In genomic region chr10:53256623-53257022, GRCh38 we compare ENCODE assay signal across 25 cellular contexts.
DNase-seq lines count a peak whose midpoint lies in the region; ATAC-seq, FAIRE-seq and TF ChIP-seq lines count a peak whose summit lies in the region.
"Had no signal": no experiment of that assay in that cellular context is flagged by ENCODE, and none has a peak within 500 bp of the region (broad histone marks: within the 10 kb centered on the region; RNA-seq: fewer than 3 reads in every experiment).

No MANE protein-coding gene starts in this region.

- H3K4me1 Mint-ChIP-seq in nephron progenitor cell: no peaks in the 10 kb centered on the region
- H3K4me1 Mint-ChIP-seq: activated B cell treated with CpG ODN at 0.5 μM for 24 hours; activated naive CD4-positive, alpha-beta T cell treated with anti-CD3 and anti-CD28 coated beads, Interleukin-2, amount 10 ng/mL, durations not matched to agents 7 days and 5 days had no signal

- no peak overlapping the region for H3K9ac ChIP-seq in HepG2 (ENCODE audit: insufficient read depth, low read depth, low read length)
- H3K9ac ChIP-seq: BLaER1 treated with 17β-estradiol and CSF1 and Interleukin-3, amounts not matched to agents 10 nM and 100 nM had no signal

- TF ChIP-seq CTCF in foreskin keratinocyte (conservative IDR thresholded peaks at IDR 0.05) (peak; percentile 27), HepG2 (CRISPR knock-in tag; IDR thresholded peaks at IDR 0.05) (no peak), GM13977 (IDR thresholded peaks at IDR 0.05; ENCODE audit: extremely low read depth, insufficient read depth, missing control alignments) (no peak), nephron progenitor cell (IDR thresholded peaks at IDR 0.05) (no peak)

- CTCF ChIA-PET in HepG2 (lab: Yijun Ruan, JAX; ENCODE audit: low intra/inter-chr PET ratio, low total read pairs): no interaction called here

- no peaks in the 10 kb centered on the region for H3K36me3 ChIP-seq in HepG2 (replicated peaks in 1 of 2; ENCODE audit: control insufficient read depth in 1 of 2, insufficient read depth in 2 of 2, low read length in 2 of 2)
- H3K36me3 ChIP-seq: BLaER1 treated with 17β-estradiol and CSF1 and Interleukin-3, amounts not matched to agents 10 nM and 100 nM; right atrium auricular region; vagina had no signal

- H3K9me3 ChIP-seq in HepG2 (ENCODE audit: low read length): no peaks in the 10 kb centered on the region; the same call in 1 of the 2 replicates
- H3K9me3 ChIP-seq: right atrium auricular region, vagina had no signal

- TF ChIP-seq RAD21 in HepG2 (CRISPR knock-in tag; IDR thresholded peaks at IDR 0.05): no peak

- H3K9me3 Mint-ChIP-seq in nephron progenitor cell: peaks cover 7% of the 10 kb centered on the region

- H4K20me1 ChIP-seq in HepG2 (ENCODE audit: insufficient read depth, low read length): no peaks in the 10 kb centered on the region
- H4K20me1 ChIP-seq: BLaER1 treated with 17β-estradiol and CSF1 and Interleukin-3, amounts not matched to agents 10 nM and 100 nM had no signal

- no peak overlapping the region for H3K4me3 ChIP-seq in HepG2 (replicated peaks in 1 of 3; ENCODE audit: insufficient read depth in 1 of 3, low read depth in 2 of 3, low read length in 3 of 3)
- H3K4me3 ChIP-seq: BLaER1 treated with 17β-estradiol and CSF1 and Interleukin-3, amounts not matched to agents 10 nM and 100 nM; right atrium auricular region; vagina had no signal

- H3K36me3 Mint-ChIP-seq in nephron progenitor cell (ENCODE audit: low read depth): no peaks in the 10 kb centered on the region
- H3K36me3 Mint-ChIP-seq: activated naive CD4-positive, alpha-beta T cell treated with anti-CD3 and anti-CD28 coated beads, Interleukin-2, amount 10 ng/mL, durations not matched to agents 7 days and 5 days had no signal

- no peak overlapping the region for H2AFZ ChIP-seq in HepG2 (ENCODE audit: low read length)

- H3K79me2 ChIP-seq in HepG2 (ENCODE audit: insufficient read depth, low read length): no peaks in the 10 kb centered on the region

- ATAC-seq in foreskin keratinocyte (peak; percentile 98), HepG2 (no peak), HG03432 (IDR thresholded peaks at IDR 0.05; ENCODE audit: unreplicated experiment) (no peak)
- ATAC-seq: activated CD8-positive, alpha-beta T cell treated with anti-CD3 and anti-CD28 coated beads for 36 hours; activated T-cell treated with anti-CD3 and anti-CD28 coated beads, Interleukin-2, amount 50 U/mL, for 4 hours; left lobe of liver had no signal

- no peak for FAIRE-seq in RCC 7860 (lab: Jason Lieb, UNC)
- no peak for FAIRE-seq in HepG2 (lab: Jason Lieb, UNC)
- FAIRE-seq: GM12892 had no signal

- intact Hi-C loops in HepG2 (cut with micrococcal nuclease; ENCODE audit: unreplicated experiment): no loop called here

- BruUV-seq in HepG2 (replicated peaks; lab: Mats Ljungman, UMichigan): no TSS peak

- no peak for TF ChIP-seq EP300 in HepG2 (IDR thresholded peaks at IDR 0.05; ENCODE audit: low read depth in 2 of 2, low read length in 2 of 2)
- no peak for TF ChIP-seq EP300 in HepG2 (CRISPR knock-in tag; IDR thresholded peaks at IDR 0.05; ENCODE audit: borderline replicate concordance)

- H3K4me1 ChIP-seq in foreskin keratinocyte (peaks cover 7% of the 10 kb centered on the region), HepG2 (ENCODE audit: insufficient read depth, low read length) (no peaks in the 10 kb centered on the region)
- H3K4me1 ChIP-seq: BLaER1 treated with 17β-estradiol and CSF1 and Interleukin-3, amounts not matched to agents 10 nM and 100 nM; right atrium auricular region; vagina had no signal

- H3K27me3 Mint-ChIP-seq in nephron progenitor cell (ENCODE audit: low read depth, poor library complexity): no peaks in the 10 kb centered on the region
- H3K27me3 Mint-ChIP-seq: activated B cell treated with CpG ODN at 0.5 μM for 24 hours; activated CD8-positive, alpha-beta T cell treated with anti-CD3 and anti-CD28 coated beads for 36 hours; activated naive CD4-positive, alpha-beta T cell treated with anti-CD3 and anti-CD28 coated beads, Interleukin-2, amount 10 ng/mL, durations not matched to agents 7 days and 5 days had no signal

- no peak overlapping the region for H3K27ac Mint-ChIP-seq in nephron progenitor cell
- H3K27ac Mint-ChIP-seq: activated B cell treated with CpG ODN at 0.5 μM for 24 hours; activated CD8-positive, alpha-beta T cell treated with anti-CD3 and anti-CD28 coated beads for 36 hours; activated naive CD4-positive, alpha-beta T cell treated with anti-CD3 and anti-CD28 coated beads, Interleukin-2, amount 10 ng/mL, durations not matched to agents 7 days and 5 days had no signal

- no peak overlapping the region for H3K4me2 ChIP-seq in HepG2 (ENCODE audit: low read depth, low read length)
- H3K4me2 ChIP-seq: BLaER1 treated with 17β-estradiol and CSF1 and Interleukin-3, amounts not matched to agents 10 nM and 100 nM had no signal

- H3K27me3 ChIP-seq in foreskin keratinocyte (no peaks in the 10 kb centered on the region), HepG2 (ENCODE audit: control insufficient read depth in 1 of 2, insufficient read depth in 2 of 2, low read length in 2 of 2) (no peaks in the 10 kb centered on the region)
- H3K27me3 ChIP-seq: BLaER1 treated with 17β-estradiol and CSF1 and Interleukin-3, amounts not matched to agents 10 nM and 100 nM; right atrium auricular region; vagina had no signal

- H3K27ac ChIP-seq in foreskin keratinocyte (no peak overlapping the region), HepG2 (ENCODE audit: extremely low read length, insufficient read depth, low read length) (no peak overlapping the region)
- H3K27ac ChIP-seq: BLaER1 treated with 17β-estradiol and CSF1 and Interleukin-3, amounts not matched to agents 10 nM and 100 nM; right atrium auricular region; vagina had no signal

- POLR2A ChIA-PET in HepG2 (lab: Yijun Ruan, JAX): no interaction called here

- no peak for TF ChIP-seq POLR2A in HepG2 (IDR thresholded peaks at IDR 0.05; ENCODE audit: insufficient read depth in 1 of 2, low read depth in 2 of 2, low read length in 2 of 2)

- in situ Hi-C loops in HepG2 (cut with HindIII; ENCODE audit: extremely low pct_ligation_motif_present, low pct_unique_long_range_greater_than_20kb): no loop called here
- in situ Hi-C loops in GM13977 (cut with MboI; ENCODE audit: low pct_unique_long_range_greater_than_20kb, low sequenced_read_pairs, unreplicated experiment): no loop called here

- DNase-seq in ELF-1 (ENCODE audit: low read depth, low spot score): peak; percentile 44
- DNase-seq in RCC 7860 (ENCODE audit: low spot score): peak; percentile 21
- DNase-seq in foreskin keratinocyte: peak; percentile 97 to 98
- DNase-seq in HepG2 (ENCODE audit: low spot score): peak; percentile 29
- no peak for DNase-seq in GM13977 (ENCODE audit: low spot score)
- no peak for DNase-seq in midbrain (lab: John Stamatoyannopoulos, UW)
- DNase-seq in nephron progenitor cell: no peak
- DNase-seq: activated B cell treated with CpG ODN at 0.5 μM for 24 hours; activated CD8-positive, alpha-beta T cell treated with anti-CD3 and anti-CD28 coated beads for 36 hours; activated naive CD4-positive, alpha-beta T cell treated with anti-CD3 and anti-CD28 coated beads, Interleukin-2, amount 10 ng/mL, durations not matched to agents 7 days and 5 days; activated T-cell treated with anti-CD3 and anti-CD28 coated beads, Interleukin-2, amount 50 U/mL, for 4 hours; anterior cingulate cortex; cerebellar nuclear complex; effector CD8-positive, alpha-beta T cell; Kasumi-1; NCI-H1105 treated with DMSO at 0.1 percent for 48 hours; NCI-H2107; NCI-H69; substantia nigra had no signal

- no peak overlapping the region for H3K4me3 Mint-ChIP-seq in nephron progenitor cell
- H3K4me3 Mint-ChIP-seq: activated B cell treated with CpG ODN at 0.5 μM for 24 hours; activated CD8-positive, alpha-beta T cell treated with anti-CD3 and anti-CD28 coated beads for 36 hours; activated naive CD4-positive, alpha-beta T cell treated with anti-CD3 and anti-CD28 coated beads, Interleukin-2, amount 10 ng/mL, durations not matched to agents 7 days and 5 days; activated T-cell treated with anti-CD3 and anti-CD28 coated beads, Interleukin-2, amount 50 U/mL, for 4 hours had no signal

TF ChIP-seq in HepG2, 621 proteins besides CTCF, POLR2A, EP300 and RAD21:
- TF ChIP-seq FOSL2 (CRISPR knock-in tag; IDR thresholded peaks at IDR 0.05) (peak; percentile 62), MED1 (CRISPR knock-in tag; IDR thresholded peaks at IDR 0.05) (no peak)

Comparison
In these comparisons a context has a peak if more than half of its experiments do, and no peak if none do; other contexts are left out.
1. DNase-seq: peak in ELF-1 (single experiment), RCC 7860 (single experiment), foreskin keratinocyte (2 of 2) and HepG2 (single experiment); none in GM13977 (single experiment), midbrain (single experiment) and nephron progenitor cell (single experiment).